In genomic region chr5:76391014-76391413, GRCh38 we compare ENCODE assay signal across 1 cellular context.
TF ChIP-seq lines count a peak whose summit lies in the region.

No MANE protein-coding gene starts in this region.

TF ChIP-seq in K562, 482 proteins besides CTCF, POLR2A, EP300 and RAD21 (continued from another document):
- TF ChIP-seq ZNF407 (IDR thresholded peaks at IDR 0.05; ENCODE audit: low read depth) (no peak), CBFA2T3 (IDR thresholded peaks at IDR 0.05) (no peak)
